8 cellular contexts compared by ENCODE assay signal in the genomic region with DNA sequence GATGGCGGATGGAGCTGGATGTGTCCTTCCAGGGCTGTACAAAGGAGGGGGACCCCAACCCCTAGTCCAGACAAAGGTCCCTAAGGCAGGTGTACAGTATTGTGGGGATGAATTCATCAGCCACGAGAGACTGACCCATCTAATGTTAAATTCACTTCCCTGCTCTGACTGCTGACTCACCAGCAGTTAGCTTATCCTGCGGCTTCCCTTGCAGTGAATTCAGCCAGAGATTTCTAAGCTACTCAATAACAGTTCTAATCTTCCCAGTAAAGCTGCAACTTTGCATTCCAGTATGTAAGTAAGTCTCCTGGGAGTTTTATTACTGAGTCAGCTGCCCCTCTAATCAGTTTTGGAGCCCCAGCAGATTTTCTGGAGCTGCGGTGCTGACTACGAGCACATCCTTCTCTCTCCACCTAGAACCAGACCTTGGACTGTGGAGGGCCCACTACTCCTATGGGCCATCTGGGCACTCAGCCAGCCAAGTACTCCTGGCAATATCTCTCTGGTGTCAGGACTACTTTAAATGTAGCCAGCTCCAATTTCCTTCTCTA. TPM values are rescaled to one million over a fixed set of nuclear protein-coding genes. Genes with fewer than 3 reads are reported as not detected.
DNase-seq lines count a peak whose midpoint lies in the region; ATAC-seq and TF ChIP-seq lines count a peak whose summit lies in the region.

No MANE protein-coding gene starts in this region.

- CTCF ChIA-PET in activated CD8-positive, alpha-beta memory T cell treated with anti-CD3 and anti-CD28 coated beads, Interleukin-2, amount 10 ng/mL, durations not matched to agents 7 days and 5 days (lab: Charles Lee), result interaction anchor here (1.2 to 1.3 kb wide), 3 partner anchors 8 to 74 kb away, joined by 3 to 5 read pairs (median 3); no protein-coding TSS in a partner anchor

- DNase-seq in activated CD8-positive, alpha-beta memory T cell treated with anti-CD3 and anti-CD28 coated beads for 24 hours, result peak; percentile 48
- DNase-seq in activated CD8-positive, alpha-beta memory T cell treated with anti-CD3 and anti-CD28 coated beads, Interleukin-2, amount 10 ng/mL, durations not matched to agents 7 days and 5 days, result no peak
- DNase-seq in RPMI7951 (ENCODE audit: low read depth), result peak; percentile 93
- peak; percentile 99 for DNase-seq in fibroblast of the aortic adventitia (ENCODE audit: low read depth)
- peak; percentile 51 for DNase-seq in pulmonary artery endothelial cell (ENCODE audit: low read depth, low spot score)
- DNase-seq in medulla oblongata (ENCODE audit: extremely low spot score), result no peak
- DNase-seq in stimulated activated CD4-positive, alpha-beta T cell treated with anti-CD3 and anti-CD28 coated beads, Interleukin-4, amount 100 ng/mL, for 1 hour, result no peak
- no peak for DNase-seq in iPS-NIHi7 (ENCODE audit: extremely low spot score)

- H3K27ac Mint-ChIP-seq in activated CD8-positive, alpha-beta memory T cell treated with anti-CD3 and anti-CD28 coated beads, Interleukin-2, amount 10 ng/mL, durations not matched to agents 7 days and 5 days, result no peak overlapping the region

- no peaks in the 10 kb centered on the region for H3K9me3 Mint-ChIP-seq in activated CD8-positive, alpha-beta memory T cell treated with anti-CD3 and anti-CD28 coated beads, Interleukin-2, amount 10 ng/mL, durations not matched to agents 7 days and 5 days (ENCODE audit: low read depth)

- no peak for TF ChIP-seq CTCF in fibroblast of the aortic adventitia (IDR thresholded peaks at IDR 0.05; ENCODE audit: insufficient read depth, low read length)

- H3K27me3 Mint-ChIP-seq in activated CD8-positive, alpha-beta memory T cell treated with anti-CD3 and anti-CD28 coated beads, Interleukin-2, amount 10 ng/mL, durations not matched to agents 7 days and 5 days, result no peaks in the 10 kb centered on the region

- no peak for ATAC-seq in activated CD8-positive, alpha-beta memory T cell treated with anti-CD3 and anti-CD28 coated beads, Interleukin-2, amount 10 ng/mL, durations not matched to agents 7 days and 5 days

- no peak overlapping the region for H3K4me3 Mint-ChIP-seq in activated CD8-positive, alpha-beta memory T cell treated with anti-CD3 and anti-CD28 coated beads, Interleukin-2, amount 10 ng/mL, durations not matched to agents 7 days and 5 days

- peaks cover 59% of the 10 kb centered on the region for H3K4me1 Mint-ChIP-seq in activated CD8-positive, alpha-beta memory T cell treated with anti-CD3 and anti-CD28 coated beads, Interleukin-2, amount 10 ng/mL, durations not matched to agents 7 days and 5 days

- peaks cover 19% of the 10 kb centered on the region for H3K36me3 Mint-ChIP-seq in activated CD8-positive, alpha-beta memory T cell treated with anti-CD3 and anti-CD28 coated beads, Interleukin-2, amount 10 ng/mL, durations not matched to agents 7 days and 5 days

- H3K4me3 ChIP-seq in fibroblast of the aortic adventitia (ENCODE audit: low read depth, low read length), result peak overlapping the region; percentile 36

RNA-seq across cellular contexts. Expression of a gene that starts 16.1 kb away (rescaled TPM):
- 10 to 100 TPM; 33.8 to 35.2 TPM for total RNA-seq in activated CD8-positive, alpha-beta memory T cell treated with anti-CD3 and anti-CD28 coated beads, Interleukin-2, amount 10 ng/mL, durations not matched to agents 7 days and 5 days
- 35.4 and 38.7 TPM in 2 replicates for total RNA-seq in RPMI7951 (2014; rRNA removed; shearing (Covaris generic))
- total RNA-seq in fibroblast of the aortic adventitia (ENCODE audit: low replicate concordance) (40.9 and 41.0 TPM in 2 replicates), pulmonary artery endothelial cell (15.5 and 19.2 TPM in 2 replicates)

Comparison
In these comparisons a context has a peak if more than half of its experiments do, and no peak if none do; other contexts are left out.
1. DNase-seq: peak in activated CD8-positive, alpha-beta memory T cell treated with anti-CD3 and anti-CD28 coated beads for 24 hours (single experiment), RPMI7951 (single experiment), fibroblast of the aortic adventitia (single experiment) and pulmonary artery endothelial cell (single experiment); none in activated CD8-positive, alpha-beta memory T cell treated with anti-CD3 and anti-CD28 coated beads, Interleukin-2, amount 10 ng/mL, durations not matched to agents 7 days and 5 days (single experiment), medulla oblongata (single experiment), stimulated activated CD4-positive, alpha-beta T cell treated with anti-CD3 and anti-CD28 coated beads, Interleukin-4, amount 100 ng/mL, for 1 hour (single experiment) and iPS-NIHi7 (single experiment).